Comparison of ENCODE assay signal across 21 cellular contexts in the genomic region with DNA sequence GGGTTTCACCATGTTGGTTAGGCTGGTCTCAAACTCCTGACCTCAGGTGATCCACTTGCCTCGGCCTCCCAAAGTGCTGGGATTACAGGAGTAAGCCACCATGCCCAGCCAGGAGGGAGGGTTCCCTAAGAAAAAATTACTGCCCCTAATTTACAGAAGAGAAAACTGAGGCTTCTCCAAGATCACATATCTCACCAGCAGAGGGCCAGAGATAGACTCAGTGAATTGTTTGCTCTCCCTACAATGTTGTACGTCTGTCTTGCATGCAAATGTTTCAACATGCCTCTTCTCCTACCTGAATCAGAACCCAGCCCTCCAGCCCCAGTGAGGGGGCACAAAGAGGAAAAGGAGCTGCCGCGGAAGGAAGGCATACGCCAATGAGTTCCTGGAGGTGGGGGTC. TPM values are rescaled to one million over a fixed set of nuclear protein-coding genes. Genes with fewer than 3 reads are reported as not detected.
DNase-seq lines count a peak whose midpoint lies in the region; ATAC-seq, FAIRE-seq and TF ChIP-seq lines count a peak whose summit lies in the region.
"Had no signal": no experiment of that assay in that cellular context is flagged by ENCODE, and none has a peak within 500 bp of the region (broad histone marks: within the 10 kb centered on the region; RNA-seq: fewer than 3 reads in every experiment).

No MANE protein-coding gene starts in this region.

- POLR2A ChIA-PET in GM12878 (lab: Charles Lee): no interaction called here

- RAD21 ChIA-PET in GM12878 (lab: Charles Lee; ENCODE audit: unreplicated experiment): interaction anchor here (1.0 to 1.3 kb wide), 3 partner anchors 10 to 12 kb away, joined by 3 to 4 read pairs (median 3); no protein-coding TSS in a partner anchor

- SMC1A ChIA-PET in GM12878 (lab: Charles Lee; ENCODE audit: uncharacterized antibody, unreplicated experiment): interaction anchor here (0.6 to 1.9 kb wide), 9 partner anchors 8 to 549 kb away, joined by 3 to 9 read pairs (median 4); no protein-coding TSS in a partner anchor

- peak; percentile 76 for FAIRE-seq in GM12878 (lab: Jason Lieb, UNC)
- FAIRE-seq: A204.1 had no signal

- 0 out of 2 replicates have a peak, but pooled peaks have one; percentile 25 for TF ChIP-seq RAD21 in GM12878 (IDR thresholded peaks at IDR 0.05; ENCODE audit: insufficient read depth, low read depth, low read length)

- H3K9me3 ChIP-seq in GM12878 (replicated peaks; ENCODE audit: control insufficient read depth, insufficient read depth, low read length) (no peaks in the 10 kb centered on the region; the same call in 1 of the 3 replicates), thyroid gland (no peaks in the 10 kb centered on the region)
- H3K9me3 ChIP-seq: upper lobe of right lung had no signal

- H3K27me3 ChIP-seq in GM12878 (replicated peaks in 1 of 2; ENCODE audit: control insufficient read depth in 2 of 2, insufficient read depth in 2 of 2, low read length in 1 of 2) (no peaks in the 10 kb centered on the region; a peak in 1 of 4 replicates), thyroid gland (no peaks in the 10 kb centered on the region)

- CTCF ChIA-PET in GM12878 (lab: Yijun Ruan, JAX): interaction anchor here (0.6 to 10.8 kb wide), 6 partner anchors 11 to 126 kb away, joined by 3 to 102 read pairs (median 4); no protein-coding TSS in a partner anchor

- H4K20me1 ChIP-seq in GM12878 (ENCODE audit: control insufficient read depth, insufficient read depth): no peaks in the 10 kb centered on the region

- no peak for TF ChIP-seq EP300 in GM12878 (IDR thresholded peaks at IDR 0.05; ENCODE audit: borderline replicate concordance in 1 of 2, control insufficient read depth in 1 of 2, low read depth in 2 of 2, low read length in 2 of 2)

- H3K27ac Mint-ChIP-seq in natural killer cell: no peak overlapping the region
- no peak overlapping the region for H3K27ac Mint-ChIP-seq in natural killer cell treated with Interleukin-12 subunit alpha and Interleukin-12 subunit beta and Interleukin-15 and Interleukin-18, amount 100 ng/mL, for 72 hours

- H3K9ac ChIP-seq in GM12878 (ENCODE audit: control insufficient read depth, insufficient read depth, low read length): no peak overlapping the region

- TF ChIP-seq POLR2A in GM12878 (IDR thresholded peaks at IDR 0.05; ENCODE audit: low read depth, low read length): no peak
- no peak for TF ChIP-seq POLR2A in thyroid gland (IDR thresholded peaks at IDR 0.05)

- intact Hi-C loops in natural killer cell (cut with micrococcal nuclease) (no loop called here), GM12878 (cut with micrococcal nuclease; ENCODE audit: unreplicated experiment) (no loop called here), thyroid gland (cut with DNase I) (no loop called here)

- H3K9me3 Mint-ChIP-seq in natural killer cell: no peaks in the 10 kb centered on the region
- H3K9me3 Mint-ChIP-seq in natural killer cell treated with Interleukin-12 subunit alpha and Interleukin-12 subunit beta and Interleukin-15 and Interleukin-18, amount 100 ng/mL, for 72 hours: no peaks in the 10 kb centered on the region

- TF ChIP-seq CTCF in natural killer cell (IDR thresholded peaks at IDR 0.05): peak; percentile 14
- peak; percentile 27 to 46 (median 44); a peak in 4 of 6 replicates for TF ChIP-seq CTCF in GM12878 (IDR thresholded peaks at IDR 0.05 in 2 of 3, conservative IDR thresholded peaks at IDR 0.05 in 1 of 3; ENCODE audit: control insufficient read depth in 2 of 3, extremely low read depth in 1 of 3, insufficient read depth in 1 of 3, low read depth in 3 of 3, low read length in 3 of 3)
- no peak for TF ChIP-seq CTCF in thyroid gland (IDR thresholded peaks at IDR 0.05)

- no peaks in the 10 kb centered on the region for H3K79me2 ChIP-seq in GM12878 (ENCODE audit: control insufficient read depth, insufficient read depth, low read length)

- H3K36me3 ChIP-seq in GM12878 (ENCODE audit: control insufficient read depth in 2 of 2, insufficient read depth in 2 of 2, low read length in 1 of 2) (no peaks in the 10 kb centered on the region), thyroid gland (no peaks in the 10 kb centered on the region)
- H3K36me3 ChIP-seq: upper lobe of right lung had no signal

- H3K27me3 Mint-ChIP-seq in natural killer cell (ENCODE audit: low read depth in 2 of 2): peaks cover 30 to 39% of the 10 kb centered on the region in 2 donors
- peaks cover 26 to 48% of the 10 kb centered on the region in 2 donors for H3K27me3 Mint-ChIP-seq in natural killer cell treated with Interleukin-12 subunit alpha and Interleukin-12 subunit beta and Interleukin-15 and Interleukin-18, amount 100 ng/mL, for 72 hours

- no peak overlapping the region for H3K4me3 Mint-ChIP-seq in natural killer cell
- no peak overlapping the region for H3K4me3 Mint-ChIP-seq in natural killer cell treated with Interleukin-12 subunit alpha and Interleukin-12 subunit beta and Interleukin-15 and Interleukin-18, amount 100 ng/mL, for 72 hours

- H3K4me1 ChIP-seq in GM12878 (ENCODE audit: control insufficient read depth, insufficient read depth, low read length) (peaks cover 26% of the 10 kb centered on the region), thyroid gland (peaks cover 4% of the 10 kb centered on the region in 2 donors)

- peak overlapping the region; percentile 47; the same call in 1 of the 2 replicates for H3K4me2 ChIP-seq in GM12878 (ENCODE audit: control insufficient read depth, insufficient read depth)

- no peak for DNase-seq in natural killer cell
- DNase-seq in natural killer cell treated with Interleukin-12 subunit alpha and Interleukin-12 subunit beta and Interleukin-15 and Interleukin-18, amount 100 ng/mL, for 72 hours (ENCODE audit: low spot score): no peak
- peak; percentile 17 for DNase-seq in Jurkat, Clone E6-1 (ENCODE audit: low read depth, low spot score)
- DNase-seq in GM12878 (ENCODE audit: low read depth, low spot score): no peak
- no peak for DNase-seq in thyroid gland
- DNase-seq in DMS153 (lab: John Stamatoyannopoulos, UW): no peak
- DNase-seq: activated CD4-positive, alpha-beta T cell treated with anti-CD3 and anti-CD28 coated beads, Interleukin-2, amount 50 U/mL, for 4 hours; C1 segment of cervical spinal cord; GDM1; HCEC 1CT; NCI-H1048; NCI-H2081; NCI-H446 treated with DMSO at 0.1 percent for 48 hours; SHP77 treated with DMSO at 0.1 percent for 48 hours; stimulated activated CD4-positive, alpha-beta T cell treated with anti-CD3 and anti-CD28 coated beads, Interleukin-4, amount 100 ng/mL, for 24 hours; T-helper 1 cell; upper lobe of right lung had no signal

- H3K4me3 ChIP-seq in Jurkat, Clone E6-1 (ENCODE audit: low read length): no peak overlapping the region
- H3K4me3 ChIP-seq in GM12878: no peak overlapping the region
- no peak overlapping the region for H3K4me3 ChIP-seq in thyroid gland (replicated peaks in 1 of 3)
- H3K4me3 ChIP-seq: upper lobe of right lung had no signal

- WGBS in GM12878 (ENCODE audit: insufficient coverage, insufficient replicate concordance, low lambda C conversion rate, missing lambda C conversion rate): 39% methylated on average over 5 of the region's 5 CpGs
- 82 to 83% methylated on average over 5 of the region's 5 CpGs for WGBS in thyroid gland, 2 donors

- H2AFZ ChIP-seq in GM12878 (ENCODE audit: control insufficient read depth, low read depth, low read length): peak overlapping the region; percentile 41

- in situ Hi-C loops in GM12878 (cut with MboI): no loop called here

- H3K36me3 Mint-ChIP-seq in natural killer cell: no peaks in the 10 kb centered on the region
- H3K36me3 Mint-ChIP-seq in natural killer cell treated with Interleukin-12 subunit alpha and Interleukin-12 subunit beta and Interleukin-15 and Interleukin-18, amount 100 ng/mL, for 72 hours: no peaks in the 10 kb centered on the region

- no TSS peak for BruUV-seq in GM12878 (replicated peaks; lab: Mats Ljungman, UMichigan)

- ATAC-seq in natural killer cell (no peak), GM12878 (peak; percentile 73), HG02623 (IDR thresholded peaks at IDR 0.05; ENCODE audit: unreplicated experiment) (no peak), GM18861 (IDR thresholded peaks at IDR 0.05; ENCODE audit: unreplicated experiment) (no peak)
- no peak for ATAC-seq in natural killer cell treated with Interleukin-12 subunit alpha and Interleukin-12 subunit beta and Interleukin-15 and Interleukin-18, amount 100 ng/mL, for 72 hours
- ATAC-seq: esophagus mucosa, upper lobe of right lung had no signal

- peaks cover 17 to 28% of the 10 kb centered on the region in 2 donors for H3K4me1 Mint-ChIP-seq in natural killer cell
- peaks cover 23 to 24% of the 10 kb centered on the region in 2 donors for H3K4me1 Mint-ChIP-seq in natural killer cell treated with Interleukin-12 subunit alpha and Interleukin-12 subunit beta and Interleukin-15 and Interleukin-18, amount 100 ng/mL, for 72 hours (ENCODE audit: low read depth in 2 of 2)

- H3K27ac ChIP-seq in GM12878 (ENCODE audit: control insufficient read depth, insufficient read depth) (no peak overlapping the region), thyroid gland (no peak overlapping the region)
- H3K27ac ChIP-seq: upper lobe of right lung had no signal

TF ChIP-seq in GM12878, 131 proteins besides CTCF, POLR2A, EP300 and RAD21 (continues in another document):
- TF ChIP-seq SMARCA5 (IDR thresholded peaks at IDR 0.05) (no peak), KAT2A (conservative IDR thresholded peaks at IDR 0.05; ENCODE audit: control insufficient read depth, low read depth, low read length) (no peak), MXI1 (IDR thresholded peaks at IDR 0.05; ENCODE audit: low read depth, low read length) (no peak)

RNA-seq across cellular contexts. Expression of a gene that starts 48.3 kb away (rescaled TPM):
- 10 to 100 TPM; 24.1 to 37.5 (median 34.4) TPM for total RNA-seq in natural killer cell
- total RNA-seq in natural killer cell treated with Interleukin-12 subunit alpha and Interleukin-12 subunit beta and Interleukin-15 and Interleukin-18, amount 100 ng/mL, for 72 hours: 10 to 100 TPM; 31.2 to 42.7 TPM
- 27.2 TPM for polyA plus RNA-seq in Jurkat, Clone E6-1 (2012; ENCODE audit: insufficient read depth, insufficient read length)
- total RNA-seq in GM12878 (2013; cell fraction: nucleolus; rRNA removed): 40.3 and 48.3 TPM in 2 replicates
- total RNA-seq in GM12878 (2014; rRNA removed): 19.5 and 20.7 TPM in 2 replicates
- 30.8 and 31.2 TPM in 2 replicates for total RNA-seq in GM12878 (2014; rRNA removed; fragmentation: Illumina TruSeq; extraction: Trizol)
- total RNA-seq in GM12878 (2021): 30.9 and 31.3 TPM in 2 replicates
- 17.2 TPM for polyA plus RNA-seq in GM12878 (2011; ENCODE audit: low read depth)
- 30.9 and 51.7 TPM in 2 replicates for polyA plus RNA-seq in GM12878 (2011; rRNA removed)
- 13.8 and 17.2 TPM in 2 replicates for polyA plus RNA-seq in GM12878 (2011; cell fraction: cytosol; rRNA removed)
- 13.6 and 13.8 TPM in 2 replicates for polyA plus RNA-seq in GM12878 (2011; cell fraction: nucleus; rRNA removed)
- polyA plus RNA-seq in GM12878 (2012): 37.5 and 38.1 TPM in 2 replicates
- polyA plus RNA-seq in GM12878 (2014; fragmentation: Illumina TruSeq; extraction: Trizol): 24.4 and 32.6 TPM in 2 replicates
- polyA plus RNA-seq in GM12878 (2014; fragmentation: Nextera tagmentation; extraction: Ambion mirVana): 10 to 100 TPM; 17.2 to 21.9 TPM
- 13.3 and 15.4 TPM in 2 replicates for polyA plus RNA-seq in GM12878 (2014; rRNA removed)
- 10 to 100 TPM; 40.9 to 41.3 TPM for polyA plus RNA-seq in GM12878 (2016; fragmentation: Nextera tagmentation; extraction: Ambion mirVana)
- polyA minus RNA-seq in GM12878 (2011; rRNA and poly(A)+ RNA removed): 29.8 and 41.5 TPM in 2 replicates
- polyA minus RNA-seq in GM12878 (2011; cell fraction: cytosol; rRNA and poly(A)+ RNA removed): 17.2 and 21.1 TPM in 2 replicates
- polyA minus RNA-seq in GM12878 (2011; cell fraction: nucleus; rRNA and poly(A)+ RNA removed): 6.3 and 9.6 TPM in 2 replicates
- 10 to 100 TPM; 74.3 to 91.0 (median 81.9) TPM for total RNA-seq in thyroid gland

Comparison
In these comparisons a context has a peak if more than half of its experiments do, and no peak if none do; other contexts are left out.
1. CTCF ChIP-seq: peak in natural killer cell (single experiment) and GM12878 (3 of 3); none in thyroid gland (0 of 6).